ENCODE assay signal across 15 cellular contexts in the genomic region with DNA sequence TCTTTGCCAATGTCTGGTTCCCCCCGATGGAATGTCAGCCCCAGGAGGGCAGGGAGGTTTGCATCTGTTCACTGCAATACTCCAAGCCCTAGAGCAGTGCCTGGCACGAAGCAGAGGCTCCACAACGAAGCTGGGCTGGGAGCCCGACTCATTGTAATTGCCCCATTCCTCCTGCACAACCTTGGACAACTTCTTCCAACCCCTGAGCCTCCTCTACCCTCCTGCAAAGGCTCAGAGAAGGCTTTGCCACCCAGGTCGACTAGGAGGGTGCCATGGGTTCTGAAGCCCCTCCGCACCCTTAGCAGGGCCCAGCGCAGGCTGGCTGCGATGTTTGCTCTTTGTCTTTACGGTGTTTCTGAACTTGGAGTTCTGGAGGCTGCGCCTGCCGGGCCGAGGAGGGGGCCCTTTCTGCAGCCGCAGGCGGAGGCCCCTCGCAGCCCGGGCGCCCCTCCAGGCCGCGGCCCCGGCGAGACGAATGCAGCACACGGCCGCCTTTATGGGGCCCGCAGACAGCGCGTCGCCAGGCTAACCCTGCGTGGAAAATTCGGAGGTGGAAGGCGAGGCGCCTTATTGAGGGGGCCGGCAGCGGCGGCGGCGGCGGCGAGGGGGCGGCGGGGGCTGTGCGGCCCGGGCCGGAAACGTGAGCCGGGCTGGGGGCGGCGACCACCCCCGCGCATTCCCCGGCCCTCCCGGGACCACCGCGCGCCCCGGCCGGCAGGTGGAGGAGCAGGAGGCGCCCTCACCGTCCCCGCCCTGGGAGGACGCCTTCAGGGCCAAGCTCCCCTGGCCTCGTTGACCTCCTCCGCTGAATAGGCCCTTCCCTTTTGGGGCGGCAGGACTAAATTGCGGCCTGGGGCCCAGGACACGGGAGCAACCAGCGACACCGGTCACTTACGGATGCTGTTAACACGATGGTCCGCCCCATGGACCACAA. TPM values are rescaled to one million over a fixed set of nuclear protein-coding genes. Genes with fewer than 3 reads are reported as not detected.
A peak's percentile ranks its signal among the peaks of the same experiment; 100 is the strongest.
DNase-seq lines count a peak whose midpoint lies in the region; ATAC-seq and FAIRE-seq lines count a peak whose summit lies in the region.
"Had no signal": no experiment of that assay in that cellular context is flagged by ENCODE, and none has a peak within 500 bp of the region (broad histone marks: within the 10 kb centered on the region; RNA-seq: fewer than 3 reads in every experiment).

No MANE protein-coding gene starts in this region.

- ATAC-seq in HG03378 (IDR thresholded peaks at IDR 0.05; ENCODE audit: unreplicated experiment) (no peak), HG02798 (IDR thresholded peaks at IDR 0.05; ENCODE audit: poor library complexity, unreplicated experiment) (no peak)
- ATAC-seq: pancreas had no signal

- H3K9me3 ChIP-seq in iPS-18c (ENCODE audit: control insufficient read depth, insufficient read depth, low read length), result no peaks in the 10 kb centered on the region
- H3K9me3 ChIP-seq: pancreas, SK-N-SH had no signal

- H3K36me3 ChIP-seq in H7 (replicated peaks; ENCODE audit: control insufficient read depth, insufficient read depth, low read length), result no peaks in the 10 kb centered on the region
- H3K36me3 ChIP-seq: pancreas had no signal

- H3K4me3 ChIP-seq in H7 (ENCODE audit: insufficient read depth, low read depth, low read length), result peak overlapping the region; percentile 26
- peak overlapping the region; percentile 36 for H3K4me3 ChIP-seq in iPS-18c (ENCODE audit: insufficient read depth, low read depth, low read length)
- H3K4me3 ChIP-seq: pancreas had no signal

- FAIRE-seq in GM19239 (lab: Jason Lieb, UNC), result no peak
- FAIRE-seq: bronchial epithelial cell, pancreas had no signal

- peaks cover 14% of the 10 kb centered on the region for H3K27me3 ChIP-seq in H7 (ENCODE audit: control insufficient read depth, insufficient read depth, low read length)
- H3K27me3 ChIP-seq: pancreas had no signal

- DNase-seq in H7 (peak; percentile 88), amniotic epithelial cell (ENCODE audit: low read depth) (peak; percentile 57), retina (peak; percentile 73), GM19239 (ENCODE audit: insufficient read length, low spot score) (no peak)
- no peak for DNase-seq in effector CD8-positive, alpha-beta T cell (lab: John Stamatoyannopoulos, UW)
- DNase-seq: activated naive CD4-positive, alpha-beta T cell; Karpas-422; NCI-H1930; pancreas; SK-N-SH; stimulated activated CD4-positive, alpha-beta T cell treated with anti-CD3 and anti-CD28 coated beads, Interleukin-4, amount 100 ng/mL, for 1 hour had no signal

RNA-seq across cellular contexts. Expression of gene SNAI1, which starts 27.0 kb away (rescaled TPM):
- 9.4 and 13.3 TPM in 2 replicates for total RNA-seq in H7 (2014; rRNA removed; shearing (Covaris generic))
- total RNA-seq: bronchial epithelial cell had no signal

Comparison
In these comparisons a context has a peak if more than half of its experiments do, and no peak if none do; other contexts are left out.
1. DNase-seq: peak in H7 (single experiment), amniotic epithelial cell (single experiment) and retina (single experiment); none in GM19239 (single experiment) and effector CD8-positive, alpha-beta T cell (single experiment).